19 cellular contexts compared by ENCODE assay signal in genomic region chr1:6044481-6045109, GRCh38. TPM values are rescaled to one million over a fixed set of nuclear protein-coding genes. Genes with fewer than 3 reads are reported as not detected.
DNase-seq lines count a peak whose midpoint lies in the region; ATAC-seq, FAIRE-seq and TF ChIP-seq lines count a peak whose summit lies in the region.
"Had no signal": no experiment of that assay in that cellular context is flagged by ENCODE, and none has a peak within 500 bp of the region (broad histone marks: within the 10 kb centered on the region; RNA-seq: fewer than 3 reads in every experiment).

No MANE protein-coding gene starts in this region.

- H2AK5ac ChIP-seq in neuronal stem cell (ENCODE audit: low read depth, low read length), result no peak overlapping the region

- H3K4me2 ChIP-seq in GM12878 (ENCODE audit: control insufficient read depth, insufficient read depth) (no peak overlapping the region), neuronal stem cell (ENCODE audit: insufficient read depth, low read length, poor library complexity, severe bottlenecking) (no peak overlapping the region)

- no peak overlapping the region for H2BK12ac ChIP-seq in neuronal stem cell (ENCODE audit: low read length)

- SMC1A ChIA-PET in GM12878 (lab: Charles Lee; ENCODE audit: uncharacterized antibody, unreplicated experiment), result no interaction called here

- no peak overlapping the region for H3K27ac ChIP-seq in CD8-positive, alpha-beta T cell (ENCODE audit: low read depth, low read length)
- H3K27ac ChIP-seq in GM12878 (ENCODE audit: control insufficient read depth, insufficient read depth) (no peak overlapping the region), neuronal stem cell (replicated peaks; ENCODE audit: low read length) (no peak overlapping the region)

- TF ChIP-seq EP300 in GM12878 (IDR thresholded peaks at IDR 0.05; ENCODE audit: borderline replicate concordance in 1 of 2, control insufficient read depth in 1 of 2, low read depth in 2 of 2, low read length in 2 of 2), result no peak

- no peak overlapping the region for H3K4me3 Mint-ChIP-seq in activated naive CD4-positive, alpha-beta T cell treated with anti-CD3 and anti-CD28 coated beads, Interleukin-2, amount 10 ng/mL, durations not matched to agents 7 days and 5 days
- no peak overlapping the region for H3K4me3 Mint-ChIP-seq in CD8-positive, alpha-beta T cell

- no peak overlapping the region for H2BK15ac ChIP-seq in neuronal stem cell (ENCODE audit: low read length)

- H3K9ac ChIP-seq in GM12878 (ENCODE audit: control insufficient read depth, insufficient read depth, low read length) (no peak overlapping the region), neuronal stem cell (ENCODE audit: low read depth, low read length, poor library complexity) (no peak overlapping the region)

- H4K91ac ChIP-seq in neuronal stem cell (ENCODE audit: low read depth, low read length, poor library complexity), result no peak overlapping the region

- H2BK120ac ChIP-seq in neuronal stem cell (ENCODE audit: low read depth, low read length), result no peak overlapping the region

- H3K23ac ChIP-seq in neuronal stem cell (ENCODE audit: low read depth, low read length, poor library complexity), result peak overlapping the region; percentile 23

- H2AFZ ChIP-seq in GM12878 (ENCODE audit: control insufficient read depth, low read depth, low read length) (no peak overlapping the region), neuronal stem cell (ENCODE audit: low read length) (peak overlapping the region; percentile 61)

- POLR2A ChIA-PET in CD8-positive, alpha-beta T cell (lab: Charles Lee), result no interaction called here
- POLR2A ChIA-PET in GM12878 (lab: Charles Lee), result no interaction called here

- no peaks in the 10 kb centered on the region for H3K9me3 Mint-ChIP-seq in activated naive CD4-positive, alpha-beta T cell treated with anti-CD3 and anti-CD28 coated beads, Interleukin-2, amount 10 ng/mL, durations not matched to agents 7 days and 5 days
- H3K9me3 Mint-ChIP-seq in activated naive CD4-positive, alpha-beta T cell treated with anti-CD3 and anti-CD28 coated beads, Interleukin-2, amount 50 U/mL, for 72 hours, result no peaks in the 10 kb centered on the region
- no peaks in the 10 kb centered on the region for H3K9me3 Mint-ChIP-seq in CD8-positive, alpha-beta T cell

- no peaks in the 10 kb centered on the region for H3K9me3 ChIP-seq in CD8-positive, alpha-beta T cell (ENCODE audit: low read length)
- H3K9me3 ChIP-seq in GM12878 (replicated peaks; ENCODE audit: control insufficient read depth, insufficient read depth, low read length), result no peaks in the 10 kb centered on the region
- H3K9me3 ChIP-seq in neuronal stem cell (replicated peaks in 1 of 2; ENCODE audit: control insufficient read depth in 2 of 2, insufficient read depth in 1 of 2, low read depth in 1 of 2, low read length in 2 of 2), result no peaks in the 10 kb centered on the region

- RAD21 ChIA-PET in GM12878 (lab: Charles Lee; ENCODE audit: unreplicated experiment), result no interaction called here

- intact Hi-C loops in CD8-positive, alpha-beta T cell (cut with DNase I, micrococcal nuclease), result loop anchor here in 1 of 2 experiments (5.0 kb wide), 1 partner anchor 198 kb away; the partner anchor contains the start of gene HES3
- intact Hi-C loops in GM12878 (cut with micrococcal nuclease; ENCODE audit: unreplicated experiment), result no loop called here

- H3K36me3 Mint-ChIP-seq in activated naive CD4-positive, alpha-beta T cell treated with anti-CD3 and anti-CD28 coated beads, Interleukin-2, amount 10 ng/mL, durations not matched to agents 7 days and 5 days, result peaks cover 45% of the 10 kb centered on the region
- H3K36me3 Mint-ChIP-seq in activated naive CD4-positive, alpha-beta T cell treated with anti-CD3 and anti-CD28 coated beads, Interleukin-2, amount 50 U/mL, for 72 hours, result peaks cover 5 to 10% of the 10 kb centered on the region in 2 donors
- peaks cover 79% of the 10 kb centered on the region for H3K36me3 Mint-ChIP-seq in CD8-positive, alpha-beta T cell

- ATAC-seq in activated naive CD4-positive, alpha-beta T cell treated with anti-CD3 and anti-CD28 coated beads, Interleukin-2, amount 50 U/mL, for 72 hours, result no peak
- ATAC-seq in CD8-positive, alpha-beta T cell, result no peak
- no peak for ATAC-seq in GM12878
- ATAC-seq in HG02970 (IDR thresholded peaks at IDR 0.05; ENCODE audit: low FRiP score, unreplicated experiment), result no peak
- no peak for ATAC-seq in GM19463 (IDR thresholded peaks at IDR 0.05; ENCODE audit: unreplicated experiment)

- no peaks in the 10 kb centered on the region for H3K27me3 ChIP-seq in CD8-positive, alpha-beta T cell (ENCODE audit: insufficient read depth, low read length)
- H3K27me3 ChIP-seq in GM12878 (replicated peaks in 1 of 2; ENCODE audit: control insufficient read depth in 2 of 2, insufficient read depth in 2 of 2, low read length in 1 of 2) (no peaks in the 10 kb centered on the region), neuronal stem cell (ENCODE audit: control insufficient read depth in 3 of 3, insufficient read depth in 3 of 3, low read depth in 1 of 3, low read length in 3 of 3) (peaks cover 0 to 8% (median 0%) of the 10 kb centered on the region in 3 experiments)

- peak overlapping the region; percentile 15 for H3K18ac ChIP-seq in neuronal stem cell (ENCODE audit: low read length)

- no peak overlapping the region for H2BK5ac ChIP-seq in neuronal stem cell (ENCODE audit: low read length)

- no peaks in the 10 kb centered on the region for H3K27me3 Mint-ChIP-seq in activated naive CD4-positive, alpha-beta T cell treated with anti-CD3 and anti-CD28 coated beads, Interleukin-2, amount 10 ng/mL, durations not matched to agents 7 days and 5 days
- no peaks in the 10 kb centered on the region for H3K27me3 Mint-ChIP-seq in CD8-positive, alpha-beta T cell (ENCODE audit: low read depth)

- CTCF ChIA-PET in activated naive CD4-positive, alpha-beta T cell treated with anti-CD3 and anti-CD28 coated beads, Interleukin-2, amount 10 ng/mL, durations not matched to agents 7 days and 5 days (lab: Charles Lee), result interaction anchor here (1.2 kb wide), 1 partner anchor 11 kb away, joined by 3 read pairs; no protein-coding TSS in a partner anchor
- CTCF ChIA-PET in CD8-positive, alpha-beta T cell (lab: Charles Lee), result interaction anchor here (1.2 kb wide), 1 partner anchor 202 kb away, joined by 3 read pairs; no protein-coding TSS in a partner anchor
- CTCF ChIA-PET in GM12878 (lab: Yijun Ruan, JAX), result interaction anchor here (0.6 kb wide), 1 partner anchor 131 kb away, joined by 3 read pairs; no protein-coding TSS in a partner anchor

- TF ChIP-seq CTCF in CD8-positive, alpha-beta T cell (IDR thresholded peaks at IDR 0.05), result no peak
- no peak for TF ChIP-seq CTCF in GM12878 (IDR thresholded peaks at IDR 0.05 in 2 of 3, conservative IDR thresholded peaks at IDR 0.05 in 1 of 3; ENCODE audit: control insufficient read depth in 2 of 3, extremely low read depth in 1 of 3, insufficient read depth in 1 of 3, low read depth in 3 of 3, low read length in 3 of 3)

- BruUV-seq in GM12878 (replicated peaks; lab: Mats Ljungman, UMichigan), result TSS peak; percentile 9

- H4K20me1 ChIP-seq in GM12878 (ENCODE audit: control insufficient read depth, insufficient read depth), result no peaks in the 10 kb centered on the region; the same call in none of the 2 replicates

- TF ChIP-seq POLR2A in GM12878 (IDR thresholded peaks at IDR 0.05; ENCODE audit: low read depth, low read length), result no peak

- H3K27ac Mint-ChIP-seq in activated naive CD4-positive, alpha-beta T cell treated with anti-CD3 and anti-CD28 coated beads, Interleukin-2, amount 10 ng/mL, durations not matched to agents 7 days and 5 days, result peak overlapping the region; percentile 12
- H3K27ac Mint-ChIP-seq in activated naive CD4-positive, alpha-beta T cell treated with anti-CD3 and anti-CD28 coated beads, Interleukin-2, amount 50 U/mL, for 72 hours, result peak overlapping the region in 1 of 2 donors; percentile 31
- H3K27ac Mint-ChIP-seq in CD8-positive, alpha-beta T cell, result peak overlapping the region; percentile 27

- H3K4me1 Mint-ChIP-seq in activated naive CD4-positive, alpha-beta T cell treated with anti-CD3 and anti-CD28 coated beads, Interleukin-2, amount 10 ng/mL, durations not matched to agents 7 days and 5 days, result peaks cover 2% of the 10 kb centered on the region
- H3K4me1 Mint-ChIP-seq in CD8-positive, alpha-beta T cell (ENCODE audit: low read depth), result peaks cover 20% of the 10 kb centered on the region

- no peak for FAIRE-seq in GM12878 (lab: Jason Lieb, UNC)
- FAIRE-seq: HTR-8/SVneo had no signal

- H3K14ac ChIP-seq in neuronal stem cell (ENCODE audit: low read length), result no peak overlapping the region

- TF ChIP-seq RAD21 in GM12878 (IDR thresholded peaks at IDR 0.05; ENCODE audit: insufficient read depth, low read depth, low read length), result no peak

- no peak overlapping the region for H4K8ac ChIP-seq in neuronal stem cell (ENCODE audit: low read depth, low read length)

- in situ Hi-C loops in GM12878 (cut with MboI), result no loop called here

- no peak overlapping the region for H3K4ac ChIP-seq in neuronal stem cell (ENCODE audit: low read length)

- peaks cover 44% of the 10 kb centered on the region for H3K36me3 ChIP-seq in CD8-positive, alpha-beta T cell (ENCODE audit: insufficient read depth, low read length)
- H3K36me3 ChIP-seq in GM12878 (ENCODE audit: control insufficient read depth in 2 of 2, insufficient read depth in 2 of 2, low read length in 1 of 2), result peaks cover 15 to 37% of the 10 kb centered on the region in 2 experiments
- H3K36me3 ChIP-seq in neuronal stem cell (replicated peaks in 1 of 2; ENCODE audit: control insufficient read depth in 2 of 2, insufficient read depth in 2 of 2, low read length in 2 of 2), result no peaks in the 10 kb centered on the region

- H3K4me3 ChIP-seq in CD8-positive, alpha-beta T cell (ENCODE audit: low read depth, low read length), result no peak overlapping the region
- H3K4me3 ChIP-seq in GM12878, result no peak overlapping the region
- no peak overlapping the region for H3K4me3 ChIP-seq in neuronal stem cell (ENCODE audit: low read length in 2 of 2)

- no peaks in the 10 kb centered on the region for H3K4me1 ChIP-seq in CD8-positive, alpha-beta T cell (ENCODE audit: insufficient read depth, low read length)
- H3K4me1 ChIP-seq in GM12878 (ENCODE audit: control insufficient read depth, insufficient read depth, low read length), result no peaks in the 10 kb centered on the region
- peaks cover 10 to 12% of the 10 kb centered on the region in 2 donors for H3K4me1 ChIP-seq in neuronal stem cell (ENCODE audit: control insufficient read depth in 2 of 2, insufficient read depth in 1 of 2, low read depth in 1 of 2, low read length in 2 of 2)

- no peaks in the 10 kb centered on the region for H3K79me1 ChIP-seq in neuronal stem cell (ENCODE audit: low read depth, low read length)

- DNase-seq in activated naive CD4-positive, alpha-beta T cell treated with anti-CD3 and anti-CD28 coated beads, Interleukin-2, amount 10 ng/mL, durations not matched to agents 7 days and 5 days, result no peak
- no peak for DNase-seq in activated naive CD4-positive, alpha-beta T cell treated with anti-CD3 and anti-CD28 coated beads, Interleukin-2, amount 50 U/mL, for 72 hours (ENCODE audit: low spot score in 2 of 2)
- no peak for DNase-seq in CD8-positive, alpha-beta T cell
- DNase-seq in GM12878 (ENCODE audit: low read depth, low spot score) (no peak), neuronal stem cell (ENCODE audit: low spot score) (no peak), AG08395 (ENCODE audit: low spot score) (no peak)
- DNase-seq: AML-193, DMS 273 treated with DMSO at 0.1 percent for 48 hours, HCEC 1CT, KBM-7, NCI-H1092, NCI-H2107, NCI-H226, NCI-H526, OCI-M1, RPMI8226 had no signal

- 82% methylated on average over 11 of the region's 11 CpGs for WGBS in GM12878 (ENCODE audit: insufficient coverage, insufficient replicate concordance, low lambda C conversion rate, missing lambda C conversion rate)
- no CpG with 5 or more reads among the region's 11 CpGs for WGBS in neuronal stem cell (ENCODE audit: extremely low coverage in 2 of 2, insufficient read length in 2 of 2, insufficient replicate concordance in 1 of 2), 2 donors

- H3K79me2 ChIP-seq in GM12878 (ENCODE audit: control insufficient read depth, insufficient read depth, low read length), result no peaks in the 10 kb centered on the region

RNA-seq across cellular contexts. Expression of gene KCNAB2, which starts 1.1 kb away (rescaled TPM):
- 100 to 1,000 TPM; 214 to 334 TPM for total RNA-seq in activated naive CD4-positive, alpha-beta T cell treated with anti-CD3 and anti-CD28 coated beads, Interleukin-2, amount 50 U/mL, for 72 hours
- total RNA-seq in CD8-positive, alpha-beta T cell, result 100 to 1,000 TPM; 152 to 163 TPM
- 140 and 169 TPM in 2 replicates for total RNA-seq in GM12878 (2013; cell fraction: nucleolus; rRNA removed)
- 46.6 and 55.6 TPM in 2 replicates for total RNA-seq in GM12878 (2014; rRNA removed)
- total RNA-seq in GM12878 (2014; rRNA removed; fragmentation: Illumina TruSeq; extraction: Trizol), result 34.8 and 36.9 TPM in 2 replicates
- 118 and 123 TPM in 2 replicates for total RNA-seq in GM12878 (2021)
- polyA plus RNA-seq in GM12878 (2011; ENCODE audit: low read depth), result 19.6 TPM
- 59.0 and 117 TPM in 2 replicates for polyA plus RNA-seq in GM12878 (2011; rRNA removed)
- polyA plus RNA-seq in GM12878 (2011; cell fraction: cytosol; rRNA removed), result 99.8 and 112 TPM in 2 replicates
- polyA plus RNA-seq in GM12878 (2011; cell fraction: nucleus; rRNA removed), result 639 and 737 TPM in 2 replicates
- 60.1 and 83.6 TPM in 2 replicates for polyA plus RNA-seq in GM12878 (2012)
- 23.7 and 57.4 TPM in 2 replicates for polyA plus RNA-seq in GM12878 (2014; fragmentation: Illumina TruSeq; extraction: Trizol)
- 1 to 10 TPM; 2.9 to 4.7 TPM for polyA plus RNA-seq in GM12878 (2014; fragmentation: Nextera tagmentation; extraction: Ambion mirVana)
- polyA plus RNA-seq in GM12878 (2014; rRNA removed), result 98.9 and 115 TPM in 2 replicates
- 10 to 100 TPM; 67.5 to 73.2 TPM for polyA plus RNA-seq in GM12878 (2016; fragmentation: Nextera tagmentation; extraction: Ambion mirVana)
- 64.4 and 91.4 TPM in 2 replicates for polyA minus RNA-seq in GM12878 (2011; rRNA and poly(A)+ RNA removed)
- polyA minus RNA-seq in GM12878 (2011; cell fraction: cytosol; rRNA and poly(A)+ RNA removed), result 39.9 and 41.6 TPM in 2 replicates
- 90.3 and 105 TPM in 2 replicates for polyA minus RNA-seq in GM12878 (2011; cell fraction: nucleus; rRNA and poly(A)+ RNA removed)
- 5.4 TPM for polyA plus RNA-seq in neuronal stem cell (2013, experiment 1 of 2)
- polyA plus RNA-seq in neuronal stem cell (2013, experiment 2 of 2), result 6.0 TPM

RNA-seq across cellular contexts. Expression of gene NPHP4, which starts 52.4 kb away (rescaled TPM):
- 10 to 100 TPM in 1 of 2 donors, 1 to 10 TPM in 1; 10.0 to 22.5 TPM for total RNA-seq in activated naive CD4-positive, alpha-beta T cell treated with anti-CD3 and anti-CD28 coated beads, Interleukin-2, amount 50 U/mL, for 72 hours
- 1 to 10 TPM; 3.1 to 3.7 TPM for total RNA-seq in CD8-positive, alpha-beta T cell
- total RNA-seq in GM12878 (2013; cell fraction: nucleolus; rRNA removed), result 33.2 and 39.6 TPM in 2 replicates
- 3.2 and 3.8 TPM in 2 replicates for total RNA-seq in GM12878 (2014; rRNA removed)
- 2.1 TPM in 2 replicates for total RNA-seq in GM12878 (2014; rRNA removed; fragmentation: Illumina TruSeq; extraction: Trizol)
- total RNA-seq in GM12878 (2021), result 8.3 and 10.5 TPM in 2 replicates
- 1.9 TPM for polyA plus RNA-seq in GM12878 (2011; ENCODE audit: low read depth)
- 1.6 and 2.9 TPM in 2 replicates for polyA plus RNA-seq in GM12878 (2011; rRNA removed)
- 3.3 and 4.8 TPM in 2 replicates for polyA plus RNA-seq in GM12878 (2011; cell fraction: cytosol; rRNA removed)
- 41.4 and 46.9 TPM in 2 replicates for polyA plus RNA-seq in GM12878 (2011; cell fraction: nucleus; rRNA removed)
- 4.5 and 4.6 TPM in 2 replicates for polyA plus RNA-seq in GM12878 (2012)
- polyA plus RNA-seq in GM12878 (2014; fragmentation: Illumina TruSeq; extraction: Trizol), result 1.4 and 2.6 TPM in 2 replicates
- polyA plus RNA-seq in GM12878 (2014; fragmentation: Nextera tagmentation; extraction: Ambion mirVana), result under 1 TPM; 0.16 to 0.66 TPM
- 5.3 and 6.8 TPM in 2 replicates for polyA plus RNA-seq in GM12878 (2014; rRNA removed)
- 1 to 10 TPM; 3.3 TPM for polyA plus RNA-seq in GM12878 (2016; fragmentation: Nextera tagmentation; extraction: Ambion mirVana)
- polyA minus RNA-seq in GM12878 (2011; rRNA and poly(A)+ RNA removed), result 5.6 and 11.7 TPM in 2 replicates
- polyA minus RNA-seq in GM12878 (2011; cell fraction: cytosol; rRNA and poly(A)+ RNA removed), result 3.8 and 4.0 TPM in 2 replicates
- 11.2 and 18.5 TPM in 2 replicates for polyA minus RNA-seq in GM12878 (2011; cell fraction: nucleus; rRNA and poly(A)+ RNA removed)
- 9.7 TPM for polyA plus RNA-seq in neuronal stem cell (2013, experiment 1 of 2)
- polyA plus RNA-seq in neuronal stem cell (2013, experiment 2 of 2), result 9.5 TPM
